ENCODE assay signal across 17 cellular contexts in the genomic region with DNA sequence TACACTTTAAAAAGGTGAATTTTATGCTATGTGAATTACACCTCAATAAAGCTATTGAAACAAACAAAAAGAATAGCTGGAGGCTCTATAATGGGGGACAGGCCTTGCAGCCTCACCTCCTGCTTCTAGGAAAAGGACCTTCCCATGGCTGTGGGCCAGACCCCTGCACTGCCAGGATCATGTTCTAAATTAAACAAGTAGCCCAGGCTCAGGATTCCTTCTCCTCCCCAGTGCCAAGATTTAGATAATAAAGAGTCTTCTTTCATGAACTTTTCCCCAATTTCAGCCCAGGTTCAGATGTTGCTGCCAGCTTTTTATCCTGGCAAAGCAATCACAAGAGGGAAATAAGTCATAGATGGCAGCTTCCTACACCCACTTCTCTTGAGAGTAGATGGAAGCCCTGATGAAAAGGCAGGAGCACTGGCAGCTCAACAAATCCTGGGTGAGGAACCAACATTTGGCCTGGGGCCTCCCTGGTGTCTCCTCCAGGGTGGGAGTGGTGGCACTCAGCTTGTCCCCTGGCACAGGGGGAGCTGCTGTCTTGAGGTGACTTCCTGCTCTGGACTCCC. TPM values are rescaled to one million over a fixed set of nuclear protein-coding genes. Genes with fewer than 3 reads are reported as not detected.
DNase-seq lines count a peak whose midpoint lies in the region; ATAC-seq and TF ChIP-seq lines count a peak whose summit lies in the region.
"Had no signal": no experiment of that assay in that cellular context is flagged by ENCODE, and none has a peak within 500 bp of the region (broad histone marks: within the 10 kb centered on the region; RNA-seq: fewer than 3 reads in every experiment).

No MANE protein-coding gene starts in this region.

- H3K4me3 ChIP-seq in right atrium auricular region (no peak overlapping the region), heart right ventricle (no peak overlapping the region)
- H3K4me3 ChIP-seq: BLaER1, Peyer's patch, SJSA1 had no signal

- H3K4me1 ChIP-seq in right atrium auricular region = peaks cover 0 to 7% of the 10 kb centered on the region in 2 donors
- H3K4me1 ChIP-seq in heart right ventricle = peaks cover 0 to 20% (median 0%) of the 10 kb centered on the region in 9 donors
- H3K4me1 ChIP-seq: Peyer's patch, SJSA1 had no signal

- H3K27ac ChIP-seq in right atrium auricular region = peak overlapping the region in 1 of 2 donors; percentile 61
- peak overlapping the region in 5 of 10 donors; percentile 23 to 51 (median 34) for H3K27ac ChIP-seq in heart right ventricle
- H3K27ac ChIP-seq in caudate nucleus (ENCODE audit: low read depth, low read length) = no peak overlapping the region
- H3K27ac ChIP-seq: BLaER1, Peyer's patch, SJSA1 had no signal

- ATAC-seq in Right ventricle myocardium inferior (peak; percentile 66), heart right ventricle (peak in 6 of 8 donors; percentile 63 to 89 (median 76)), GM21367 (IDR thresholded peaks at IDR 0.05; ENCODE audit: unreplicated experiment) (no peak)

- DNase-seq in Right ventricle myocardium inferior (ENCODE audit: missing footprints) = peak; percentile 73
- DNase-seq in right atrium auricular region (ENCODE audit: low spot score) = no peak
- DNase-seq in heart right ventricle = peak; percentile 49 to 51
- DNase-seq in midbrain (lab: John Stamatoyannopoulos, UW) = peak; percentile 14
- no peak for DNase-seq in stimulated activated CD4-positive, alpha-beta T cell treated with anti-CD3 and anti-CD28 coated beads, Interleukin-4, amount 100 ng/mL, for 1 hour
- DNase-seq in caudate nucleus (lab: John Stamatoyannopoulos, UW) = no peak
- DNase-seq: CD4-positive, alpha-beta T cell; NCI-H1092; NCI-H1417 treated with DMSO at 0.1 percent for 48 hours; NCI-H1694 treated with DMSO at 0.1 percent for 48 hours; NCI-H2081; NCI-H748 treated with DMSO at 0.1 percent for 48 hours; Peyer's patch had no signal

- TF ChIP-seq CTCF in right atrium auricular region (IDR thresholded peaks at IDR 0.05) (no peak), heart right ventricle (IDR thresholded peaks at IDR 0.05) (no peak)

- H3K27me3 ChIP-seq in right atrium auricular region (no peaks in the 10 kb centered on the region), heart right ventricle (peaks cover 0 to 2% (median 0%) of the 10 kb centered on the region in 7 donors)
- H3K27me3 ChIP-seq: BLaER1, Peyer's patch, SJSA1 had no signal

- intact Hi-C loops in Right ventricle myocardium inferior (cut with DNase I) (no loop called here), heart right ventricle (cut with DNase I) (loop anchor here in 1 of 10 donors (10.0 kb wide), 1 partner anchor 217 kb away; no protein-coding TSS in a partner anchor)

- H3K9me3 ChIP-seq in right atrium auricular region (peaks cover 0 to 9% of the 10 kb centered on the region in 2 donors), heart right ventricle (peaks cover 0 to 9% (median 0%) of the 10 kb centered on the region in 11 donors)
- H3K9me3 ChIP-seq: Peyer's patch, SJSA1 had no signal

- H3K36me3 ChIP-seq in right atrium auricular region (no peaks in the 10 kb centered on the region), heart right ventricle (no peaks in the 10 kb centered on the region)
- H3K36me3 ChIP-seq: BLaER1, Peyer's patch, SJSA1 had no signal

RNA-seq across cellular contexts. Expression of a gene that starts 22.2 kb away (rescaled TPM):
- total RNA-seq in Right ventricle myocardium inferior (95.4 TPM), right atrium auricular region (10 to 100 TPM; 79.9 to 84.7 TPM), heart right ventricle (100 to 1,000 TPM in 6 of 10 donors, 10 to 100 TPM in 4; 70.6 to 152 (median 126) TPM)
- 100 to 1,000 TPM in 1 of 2 donors, 10 to 100 TPM in 1; 30.8 to 107 TPM for polyA plus RNA-seq in heart right ventricle
- total RNA-seq: CD4-positive, alpha-beta T cell; SJSA1 had no signal
- polyA plus RNA-seq: AG04450 had no signal

Comparison
In these comparisons a context has a peak if more than half of its experiments do, and no peak if none do; other contexts are left out.
1. DNase-seq: peak in Right ventricle myocardium inferior (single experiment), heart right ventricle (2 of 2) and midbrain (single experiment); none in right atrium auricular region (single experiment), stimulated activated CD4-positive, alpha-beta T cell treated with anti-CD3 and anti-CD28 coated beads, Interleukin-4, amount 100 ng/mL, for 1 hour (single experiment) and caudate nucleus (0 of 61).